ENCODE assay signal across 12 cellular contexts in the genomic region with DNA sequence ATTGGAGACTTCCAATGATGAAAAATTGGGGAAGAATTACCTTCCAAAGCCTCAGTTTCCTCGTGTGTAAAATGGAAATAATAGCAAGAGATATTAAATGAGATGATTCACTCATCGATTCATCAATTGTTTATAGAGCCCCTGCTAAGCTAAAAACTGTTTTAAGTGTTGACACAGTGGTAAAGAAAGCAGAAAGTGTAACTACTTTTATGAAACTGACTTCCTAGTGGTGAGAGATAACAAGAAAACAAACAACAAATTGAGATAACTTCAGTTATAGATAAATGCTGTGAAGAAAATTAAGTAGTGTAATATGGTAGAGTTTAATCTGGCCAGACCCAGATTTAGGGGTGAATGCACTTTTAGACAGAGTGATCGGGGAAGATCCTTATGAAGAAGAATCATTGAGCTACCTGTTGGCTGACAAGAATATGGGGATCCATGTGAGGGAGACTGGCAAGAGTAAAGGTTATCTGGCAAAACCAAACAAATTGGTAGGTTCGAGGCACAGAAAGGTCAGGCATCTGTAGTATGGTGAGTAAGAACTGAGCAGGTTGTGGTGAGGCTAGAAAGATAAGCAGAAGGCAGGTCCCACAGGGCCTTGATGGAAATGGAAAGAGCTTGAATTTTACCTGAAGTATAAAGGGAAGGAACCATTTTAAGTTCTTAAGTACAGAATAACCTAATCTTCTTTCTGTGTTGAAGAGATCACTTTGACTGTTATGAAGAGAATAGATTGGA.
DNase-seq lines count a peak whose midpoint lies in the region; ATAC-seq, FAIRE-seq and TF ChIP-seq lines count a peak whose summit lies in the region.
"Had no signal": no experiment of that assay in that cellular context is flagged by ENCODE, and none has a peak within 500 bp of the region (broad histone marks: within the 10 kb centered on the region; RNA-seq: fewer than 3 reads in every experiment).

No MANE protein-coding gene starts in this region.

- H3K36me3 Mint-ChIP-seq in effector memory CD8-positive, alpha-beta T cell (ENCODE audit: insufficient read depth), result peaks cover 90% of the 10 kb centered on the region

- peaks cover 37 to 63% of the 10 kb centered on the region in 2 donors for H3K4me1 Mint-ChIP-seq in effector memory CD8-positive, alpha-beta T cell (ENCODE audit: low read depth in 2 of 2)

- no peak for DNase-seq in H54 (ENCODE audit: insufficient read length, low spot score)
- peak; percentile 18 for DNase-seq in NCI-H226
- DNase-seq in effector memory CD8-positive, alpha-beta T cell, result no peak
- DNase-seq in NCI-H345 treated with DMSO at 0.1 percent for 48 hours (lab: John Stamatoyannopoulos, UW; ENCODE audit: unreplicated experiment), result no peak
- no peak for DNase-seq in NAMALWA (ENCODE audit: low spot score)
- DNase-seq: islet precursor cell, NCI-H1417 treated with DMSO at 0.1 percent for 48 hours, psoas muscle, WERI-Rb-1 had no signal

- peak overlapping the region; percentile 85 to 91 for H3K27ac Mint-ChIP-seq in effector memory CD8-positive, alpha-beta T cell

- TF ChIP-seq POLR2A in H54 (IDR thresholded peaks at IDR 0.05; ENCODE audit: low read depth, low read length), result no peak

- H3K27me3 Mint-ChIP-seq in effector memory CD8-positive, alpha-beta T cell, result no peaks in the 10 kb centered on the region

- peak overlapping the region; percentile 72 to 94 for H3K4me3 Mint-ChIP-seq in effector memory CD8-positive, alpha-beta T cell

- FAIRE-seq in H54 (lab: Jason Lieb, UNC), result peak; percentile 41

- peak; percentile 44 for ATAC-seq in GM18517 (IDR thresholded peaks at IDR 0.05; ENCODE audit: unreplicated experiment)
- peak; percentile 37 for ATAC-seq in effector memory CD8-positive, alpha-beta T cell (replicated peaks)
- no peak for ATAC-seq in GM18511 (IDR thresholded peaks at IDR 0.05; ENCODE audit: unreplicated experiment)
- no peak for ATAC-seq in HG03571 (IDR thresholded peaks at IDR 0.05; ENCODE audit: unreplicated experiment)
- ATAC-seq: psoas muscle had no signal

- H3K9me3 Mint-ChIP-seq in effector memory CD8-positive, alpha-beta T cell, result no peaks in the 10 kb centered on the region

Comparison
In these comparisons a context has a peak if more than half of its experiments do, and no peak if none do; other contexts are left out.
1. ATAC-seq: peak in GM18517 (single experiment) and effector memory CD8-positive, alpha-beta T cell (single experiment); none in GM18511 (single experiment) and HG03571 (single experiment).